In genomic region chr16:48608452-48608851, GRCh38 we compare ENCODE assay signal across 8 cellular contexts. TPM values are rescaled to one million over a fixed set of nuclear protein-coding genes. Genes with fewer than 3 reads are reported as not detected.
A peak's percentile ranks its signal among the peaks of the same experiment; 100 is the strongest.
DNase-seq lines count a peak whose midpoint lies in the region; ATAC-seq, FAIRE-seq and TF ChIP-seq lines count a peak whose summit lies in the region.

No MANE protein-coding gene starts in this region.

- no peak for FAIRE-seq in astrocyte (lab: Jason Lieb, UNC)

- peak overlapping the region; percentile 50 for H3K9ac ChIP-seq in astrocyte (ENCODE audit: low read length)

- DNase-seq in stimulated activated CD4-positive, alpha-beta T cell treated with anti-CD3 and anti-CD28 coated beads, Interleukin-1b, Interleukin-23, amount 100 ng/mL, for 48 hours = peak; percentile 12
- DNase-seq in stimulated activated CD4-positive, alpha-beta T cell treated with anti-CD3 and anti-CD28 coated beads, Interleukin-2, amount 100 ng/mL, for 24 hours = no peak
- DNase-seq in astrocyte (ENCODE audit: low read depth) = peak; percentile 31
- DNase-seq in NCI-H2171 treated with DMSO at 0.1 percent for 48 hours (lab: John Stamatoyannopoulos, UW) = no peak
- no peak for DNase-seq in pons (ENCODE audit: low spot score)

- no peaks in the 10 kb centered on the region for H3K27me3 Mint-ChIP-seq in astrocyte (ENCODE audit: low read depth, unreplicated experiment)

- no peaks in the 10 kb centered on the region for H3K36me3 ChIP-seq in astrocyte (ENCODE audit: insufficient read depth, low read length)

- H3K9me3 Mint-ChIP-seq in astrocyte (ENCODE audit: unreplicated experiment) = peaks cover 2% of the 10 kb centered on the region

- no peak overlapping the region for H3K4me3 Mint-ChIP-seq in astrocyte (ENCODE audit: unreplicated experiment)

- peaks cover 55% of the 10 kb centered on the region for H4K20me1 ChIP-seq in astrocyte (ENCODE audit: insufficient read depth, low read length)

- H3K9me3 ChIP-seq in astrocyte (ENCODE audit: insufficient read depth, low read depth, low read length) (no peaks in the 10 kb centered on the region), mononuclear cell (ENCODE audit: low read depth, low read length) (no peaks in the 10 kb centered on the region)

- H3K4me2 ChIP-seq in astrocyte (ENCODE audit: low read length) = peak overlapping the region; percentile 84

- H3K4me1 ChIP-seq in astrocyte (ENCODE audit: insufficient read depth, low read length) = peaks cover 27% of the 10 kb centered on the region
- peaks cover 91% of the 10 kb centered on the region for H3K4me1 ChIP-seq in mononuclear cell (ENCODE audit: insufficient read depth, low read length)

- H3K36me3 Mint-ChIP-seq in astrocyte (ENCODE audit: low read depth, unreplicated experiment) = peaks cover 6% of the 10 kb centered on the region

- no peak overlapping the region for H2AFZ ChIP-seq in astrocyte (ENCODE audit: low read depth, low read length)

- H3K4me1 Mint-ChIP-seq in astrocyte (ENCODE audit: low read depth, unreplicated experiment) = peaks cover 26% of the 10 kb centered on the region

- H3K79me2 ChIP-seq in astrocyte (ENCODE audit: insufficient read depth, low read length) = peaks cover 63% of the 10 kb centered on the region

- peak; percentile 36 for ATAC-seq in HG03520 (IDR thresholded peaks at IDR 0.05; ENCODE audit: unreplicated experiment)
- no peak for ATAC-seq in HG02970 (IDR thresholded peaks at IDR 0.05; ENCODE audit: low FRiP score, unreplicated experiment)

- TF ChIP-seq CTCF in astrocyte (IDR thresholded peaks at IDR 0.05; ENCODE audit: insufficient read depth, low read depth, low read length) = no peak

- H3K27ac ChIP-seq in astrocyte (ENCODE audit: low read depth, low read length) = no peak overlapping the region

- H3K27ac Mint-ChIP-seq in astrocyte (ENCODE audit: unreplicated experiment) = no peak overlapping the region

- H3K27me3 ChIP-seq in astrocyte (ENCODE audit: insufficient read depth, low read length) (no peaks in the 10 kb centered on the region), mononuclear cell (ENCODE audit: insufficient read depth, low read length) (no peaks in the 10 kb centered on the region)

- H3K4me3 ChIP-seq in astrocyte (ENCODE audit: insufficient read depth, low read depth, low read length) (peak overlapping the region; percentile 96), mononuclear cell (ENCODE audit: low read length) (peak overlapping the region; percentile 67)

RNA-seq across cellular contexts. Expression of gene N4BP1, which starts 1.5 kb away (rescaled TPM):
- total RNA-seq in astrocyte (53.7 and 57.4 TPM in 2 replicates), mononuclear cell (121 TPM)

Comparison
In these comparisons a context has a peak if more than half of its experiments do, and no peak if none do; other contexts are left out.
1. DNase-seq: peak in stimulated activated CD4-positive, alpha-beta T cell treated with anti-CD3 and anti-CD28 coated beads, Interleukin-1b, Interleukin-23, amount 100 ng/mL, for 48 hours (single experiment) and astrocyte (single experiment); none in stimulated activated CD4-positive, alpha-beta T cell treated with anti-CD3 and anti-CD28 coated beads, Interleukin-2, amount 100 ng/mL, for 24 hours (0 of 2), NCI-H2171 treated with DMSO at 0.1 percent for 48 hours (single experiment) and pons (single experiment).